Comparison of ENCODE assay signal across 8 cellular contexts in genomic region chr1:203650012-203650836, GRCh38. TPM values are rescaled to one million over a fixed set of nuclear protein-coding genes. Genes with fewer than 3 reads are reported as not detected.
DNase-seq lines count a peak whose midpoint lies in the region; ATAC-seq and TF ChIP-seq lines count a peak whose summit lies in the region.

No MANE protein-coding gene starts in this region.

- H3K9me3 Mint-ChIP-seq in neural crest cell, result no peaks in the 10 kb centered on the region

- H3K4me3 ChIP-seq in upper lobe of left lung, result peak overlapping the region in 3 of 4 donors; percentile 6 to 39 (median 29)

- H3K27ac ChIP-seq in epithelial cell of prostate (peak overlapping the region; percentile 81), upper lobe of left lung (peak overlapping the region; percentile 41 to 68 (median 59))

- WGBS in upper lobe of left lung, 2 donors, result 18 to 28% methylated on average over 14 to 19 of the region's 42 CpGs

- H3K36me3 ChIP-seq in upper lobe of left lung, result no peaks in the 10 kb centered on the region

- H3K27me3 ChIP-seq in upper lobe of left lung, result no peaks in the 10 kb centered on the region

- TF ChIP-seq CTCF in neural crest cell (conservative IDR thresholded peaks at IDR 0.05) (no peak), upper lobe of left lung (IDR thresholded peaks at IDR 0.05) (peak in 1 of 6 experiments; percentile 5)

- ATAC-seq in upper lobe of left lung (ENCODE audit: low FRiP score in 2 of 2) (peak; percentile 76 to 91), GM18873 (IDR thresholded peaks at IDR 0.05; ENCODE audit: low FRiP score, unreplicated experiment) (no peak)

- H3K4me3 Mint-ChIP-seq in neural crest cell, result peak overlapping the region; percentile 60

- DNase-seq in Daoy (ENCODE audit: low read depth), result peak; percentile 85
- peak; percentile 36 for DNase-seq in HCEC 1CT
- DNase-seq in NCI-H2107 (lab: John Stamatoyannopoulos, UW), result peak; percentile 80
- DNase-seq in activated T-cell treated with anti-CD3 and anti-CD28 coated beads for 1 hour (ENCODE audit: low read depth), result peak; percentile 52
- DNase-seq in epithelial cell of prostate (ENCODE audit: low read depth, low spot score), result no peak
- peak; percentile 39 for DNase-seq in neural crest cell (ENCODE audit: low read depth, low spot score)
- DNase-seq in upper lobe of left lung, result peak; percentile 76 to 93

- no peak for TF ChIP-seq POLR2A in upper lobe of left lung (IDR thresholded peaks at IDR 0.05)

- peak overlapping the region; percentile 81 for H3K27ac Mint-ChIP-seq in neural crest cell (ENCODE audit: unreplicated experiment)

- H3K27me3 Mint-ChIP-seq in neural crest cell (ENCODE audit: low read depth), result peaks cover 5% of the 10 kb centered on the region

- peaks cover 45 to 64% (median 51%) of the 10 kb centered on the region in 4 donors for H3K4me1 ChIP-seq in upper lobe of left lung

- H3K4me1 Mint-ChIP-seq in neural crest cell, result peaks cover 27% of the 10 kb centered on the region

- H3K9me3 ChIP-seq in upper lobe of left lung, result no peaks in the 10 kb centered on the region

- H3K36me3 Mint-ChIP-seq in neural crest cell (ENCODE audit: low read depth), result no peaks in the 10 kb centered on the region

- no peak for TF ChIP-seq EP300 in upper lobe of left lung (IDR thresholded peaks at IDR 0.05)

RNA-seq across cellular contexts. Expression of gene ATP2B4, which starts 23.6 kb away (rescaled TPM):
- 53.5 and 61.1 TPM in 2 replicates for total RNA-seq in Daoy (2014; rRNA removed; shearing (Covaris generic))
- total RNA-seq in neural crest cell (23.8 and 24.7 TPM in 2 replicates), upper lobe of left lung (100 to 1,000 TPM in 2 of 6 donors, 10 to 100 TPM in 4; 54.0 to 152 (median 90.5) TPM)
